In genomic region chr16:6099102-6099501, GRCh38 we compare ENCODE assay signal across 29 cellular contexts.
"Had no signal": no experiment of that assay in that cellular context is flagged by ENCODE, and none has a peak within 500 bp of the region (broad histone marks: within the 10 kb centered on the region; RNA-seq: fewer than 3 reads in every experiment).

No MANE protein-coding gene starts in this region.

- H3K27me3 ChIP-seq: stomach, suprapubic skin, testis, thyroid gland, tibial artery, tibial nerve, transverse colon, upper lobe of left lung, upper lobe of right lung, uterus, vagina had no signal

- H3K27ac Mint-ChIP-seq: stimulated activated effector memory CD8-positive, alpha-beta T cell treated with anti-CD3 and anti-CD28 coated beads, Interleukin-12 subunit alpha, Interleukin-12 subunit beta, amount 100 ng/mL, for 72 hours; stimulated activated memory B cell treated with anti-CD40 and anti-IgM and Interleukin-4, amounts not matched to agents 10 μg/mL and 1 μg/mL and 100 μg/mL, for 72 hours; stimulated activated naive B cell treated with anti-CD40 and anti-IgM and Interleukin-4, amounts not matched to agents 10 μg/mL and 1 μg/mL and 100 μg/mL, for 72 hours; stimulated activated naive CD8-positive, alpha-beta T cell treated with anti-CD3 and anti-CD28 coated beads, Interleukin-15, amount 100 ng/mL, for 72 hours; stimulated activated naive CD8-positive, alpha-beta T cell treated with anti-CD3 and anti-CD28 coated beads, Interleukin-15, Interleukin-2, amounts not matched to agents 100 ng/mL and 50 ng/mL, for 24 hours; type B pancreatic cell had no signal

- H3K27me3 Mint-ChIP-seq: stimulated activated memory B cell treated with anti-CD40 and anti-IgM and Interleukin-4, amounts not matched to agents 10 μg/mL and 1 μg/mL and 100 μg/mL, for 72 hours; stimulated activated naive B cell treated with anti-CD40 and anti-IgM and Interleukin-4, amounts not matched to agents 10 μg/mL and 1 μg/mL and 100 μg/mL, for 72 hours; stimulated activated naive CD8-positive, alpha-beta T cell treated with anti-CD3 and anti-CD28 coated beads, Interleukin-15, amount 100 ng/mL, for 72 hours; stimulated activated naive CD8-positive, alpha-beta T cell treated with anti-CD3 and anti-CD28 coated beads, Interleukin-15, Interleukin-2, amounts not matched to agents 100 ng/mL and 50 ng/mL, for 24 hours; type B pancreatic cell had no signal

- H3K4me3 ChIP-seq: stomach, suprapubic skin, testis, thoracic aorta, thyroid gland, tibial artery, tibial nerve, transverse colon, upper lobe of left lung, upper lobe of right lung, uterus, vagina had no signal

- H3K9me3 Mint-ChIP-seq: type B pancreatic cell had no signal

- DNase-seq: stimulated activated CD4-positive, alpha-beta T cell treated with anti-CD3 and anti-CD28 coated beads, Interleukin-2, amount 100 ng/mL, for 48 hours; stimulated activated CD4-positive, alpha-beta T cell treated with anti-CD3 and anti-CD28 coated beads, Interleukin-4, amount 100 ng/mL, for 1 hour; stimulated activated CD4-positive, alpha-beta T cell treated with anti-CD3 and anti-CD28 coated beads, Interleukin-4, amount 100 ng/mL, for 24 hours; stimulated activated CD4-positive, alpha-beta T cell treated with anti-CD3 and anti-CD28 coated beads, Interleukin-4, amount 100 ng/mL, for 4 hours; stimulated activated CD8-positive, alpha-beta memory T cell treated with anti-CD3 and anti-CD28 coated beads, Interleukin-4, amount 100 ng/mL, for 48 hours; stimulated activated naive B cell treated with anti-CD40 and anti-IgM and Interleukin-4, amounts not matched to agents 10 μg/mL and 1 μg/mL and 100 μg/mL, for 72 hours; stimulated activated naive CD4-positive, alpha-beta T cell; stimulated activated naive CD4-positive, alpha-beta T cell treated with Interleukin-2 at 50 U/mL for 16 hours; stimulated activated naive CD8-positive, alpha-beta T cell treated with anti-CD3 and anti-CD28 coated beads, Interleukin-15, amount 100 ng/mL, for 72 hours; stimulated activated naive CD8-positive, alpha-beta T cell treated with anti-CD3 and anti-CD28 coated beads, Interleukin-15, Interleukin-2, amounts not matched to agents 100 U/mL and 50 U/mL, for 24 hours; stomach; substantia nigra; testis; thyroid gland; tibial artery; transverse colon; trophoblast cell; upper lobe of left lung; upper lobe of right lung; uterus had no signal

- H3K36me3 ChIP-seq: stomach, suprapubic skin, thoracic aorta, thyroid gland, tibial artery, tibial nerve, transverse colon, upper lobe of left lung, upper lobe of right lung, uterus, vagina had no signal

- H3K27ac ChIP-seq: stomach, suprapubic skin, testis, thoracic aorta, thyroid gland, tibial artery, tibial nerve, transverse colon, upper lobe of left lung, upper lobe of right lung, uterus, vagina had no signal

- H3K4me3 Mint-ChIP-seq: stimulated activated effector memory CD8-positive, alpha-beta T cell treated with anti-CD3 and anti-CD28 coated beads, Interleukin-12 subunit alpha, Interleukin-12 subunit beta, amount 100 ng/mL, for 72 hours; stimulated activated memory B cell treated with anti-CD40 and anti-IgM and Interleukin-4, amounts not matched to agents 10 μg/mL and 1 μg/mL and 100 μg/mL, for 72 hours; stimulated activated naive B cell treated with anti-CD40 and anti-IgM and Interleukin-4, amounts not matched to agents 10 μg/mL and 1 μg/mL and 100 μg/mL, for 72 hours; stimulated activated naive CD8-positive, alpha-beta T cell treated with anti-CD3 and anti-CD28 coated beads, Interleukin-15, amount 100 ng/mL, for 72 hours; stimulated activated naive CD8-positive, alpha-beta T cell treated with anti-CD3 and anti-CD28 coated beads, Interleukin-15, Interleukin-2, amounts not matched to agents 100 ng/mL and 50 ng/mL, for 24 hours; type B pancreatic cell had no signal

- ATAC-seq: stimulated activated effector memory CD8-positive, alpha-beta T cell treated with anti-CD3 and anti-CD28 coated beads, Interleukin-12 subunit alpha, Interleukin-12 subunit beta, amount 100 ng/mL, for 72 hours; stimulated activated memory B cell treated with anti-CD40 and anti-IgM and Interleukin-4, amounts not matched to agents 10 μg/mL and 1 μg/mL and 100 μg/mL, for 72 hours; stimulated activated naive B cell treated with anti-CD40 and anti-IgM and Interleukin-4, amounts not matched to agents 10 μg/mL and 1 μg/mL and 100 μg/mL, for 72 hours; stimulated activated naive CD8-positive, alpha-beta T cell treated with anti-CD3 and anti-CD28 coated beads, Interleukin-15, amount 100 ng/mL, for 72 hours; stimulated activated naive CD8-positive, alpha-beta T cell treated with anti-CD3 and anti-CD28 coated beads, Interleukin-15, Interleukin-2, amounts not matched to agents 100 U/mL and 50 U/mL, for 24 hours; upper lobe of right lung had no signal

- H3K4me1 ChIP-seq: stomach, suprapubic skin, testis, thyroid gland, tibial artery, tibial nerve, transverse colon, upper lobe of left lung, upper lobe of right lung, uterus, vagina had no signal

- H3K36me3 Mint-ChIP-seq: stimulated activated effector memory CD8-positive, alpha-beta T cell treated with anti-CD3 and anti-CD28 coated beads, Interleukin-12 subunit alpha, Interleukin-12 subunit beta, amount 100 ng/mL, for 72 hours; stimulated activated memory B cell treated with anti-CD40 and anti-IgM and Interleukin-4, amounts not matched to agents 10 μg/mL and 1 μg/mL and 100 μg/mL, for 72 hours; stimulated activated naive B cell treated with anti-CD40 and anti-IgM and Interleukin-4, amounts not matched to agents 10 μg/mL and 1 μg/mL and 100 μg/mL, for 72 hours; type B pancreatic cell had no signal

- H3K4me1 Mint-ChIP-seq: stimulated activated effector memory CD8-positive, alpha-beta T cell treated with anti-CD3 and anti-CD28 coated beads, Interleukin-12 subunit alpha, Interleukin-12 subunit beta, amount 100 ng/mL, for 72 hours; stimulated activated memory B cell treated with anti-CD40 and anti-IgM and Interleukin-4, amounts not matched to agents 10 μg/mL and 1 μg/mL and 100 μg/mL, for 72 hours; stimulated activated naive B cell treated with anti-CD40 and anti-IgM and Interleukin-4, amounts not matched to agents 10 μg/mL and 1 μg/mL and 100 μg/mL, for 72 hours; stimulated activated naive CD8-positive, alpha-beta T cell treated with anti-CD3 and anti-CD28 coated beads, Interleukin-15, amount 100 ng/mL, for 72 hours had no signal

- H3K9me3 ChIP-seq: testis, thoracic aorta, thyroid gland, transverse colon, upper lobe of left lung, upper lobe of right lung, uterus, vagina had no signal

- FAIRE-seq: urothelium cell line had no signal
